In the genomic region with DNA sequence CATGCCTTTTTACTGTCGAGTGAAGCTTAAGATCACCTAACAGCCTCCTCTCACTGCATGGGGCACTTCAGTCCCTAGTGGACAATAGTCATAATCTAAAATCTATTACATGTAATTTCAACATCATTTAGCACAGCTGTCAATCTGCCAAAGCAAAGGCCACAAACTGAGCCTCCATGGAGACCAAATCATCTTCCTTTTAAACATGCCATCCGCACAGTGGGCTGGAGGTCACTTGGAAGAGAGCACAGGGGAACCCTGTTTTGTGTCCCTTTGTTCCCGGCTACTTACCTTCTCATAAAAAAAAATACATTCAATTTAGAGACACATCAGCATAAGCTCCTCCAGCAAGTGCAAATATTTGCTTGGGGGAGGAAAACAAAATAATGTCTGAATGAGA, we compare ENCODE assay signal across 19 cellular contexts.
DNase-seq lines count a peak whose midpoint lies in the region; TF ChIP-seq lines count a peak whose summit lies in the region.
"Had no signal": no experiment of that assay in that cellular context is flagged by ENCODE, and none has a peak within 500 bp of the region (broad histone marks: within the 10 kb centered on the region; RNA-seq: fewer than 3 reads in every experiment).

No MANE protein-coding gene starts in this region.

- TF ChIP-seq CTCF in VCaP (conservative IDR thresholded peaks at IDR 0.05) (peak; percentile 63), type B pancreatic cell (conservative IDR thresholded peaks at IDR 0.05) (peak; percentile 44), vagina (IDR thresholded peaks at IDR 0.05) (no peak), WERI-Rb-1 (IDR thresholded peaks at IDR 0.05; ENCODE audit: low read depth, low read length) (no peak)

- no peaks in the 10 kb centered on the region for H3K36me3 Mint-ChIP-seq in type B pancreatic cell
- H3K36me3 Mint-ChIP-seq: activated naive CD4-positive, alpha-beta T cell treated with anti-CD3 and anti-CD28 coated beads, Interleukin-2, amount 50 U/mL, for 72 hours; CD14-positive monocyte; stimulated activated effector memory CD8-positive, alpha-beta T cell treated with anti-CD3 and anti-CD28 coated beads, Interleukin-12 subunit alpha, Interleukin-12 subunit beta, amount 100 ng/mL, for 72 hours had no signal

- H3K4me1 ChIP-seq in vagina, result no peaks in the 10 kb centered on the region
- H3K4me1 ChIP-seq: tibial nerve had no signal

- H3K27me3 ChIP-seq in vagina, result no peaks in the 10 kb centered on the region
- no peaks in the 10 kb centered on the region for H3K27me3 ChIP-seq in WERI-Rb-1 (ENCODE audit: insufficient read depth, low read depth, severe bottlenecking)
- H3K27me3 ChIP-seq: ovary, tibial nerve had no signal

- no peaks in the 10 kb centered on the region for H3K9me3 Mint-ChIP-seq in type B pancreatic cell
- H3K9me3 Mint-ChIP-seq: activated naive CD4-positive, alpha-beta T cell treated with anti-CD3 and anti-CD28 coated beads, Interleukin-2, amount 50 U/mL, for 72 hours; stimulated activated effector memory CD8-positive, alpha-beta T cell treated with anti-CD3 and anti-CD28 coated beads, Interleukin-12 subunit alpha, Interleukin-12 subunit beta, amount 100 ng/mL, for 72 hours had no signal

- H3K36me3 ChIP-seq in vagina, result no peaks in the 10 kb centered on the region
- no peaks in the 10 kb centered on the region for H3K36me3 ChIP-seq in WERI-Rb-1
- H3K36me3 ChIP-seq: ovary, tibial nerve had no signal

- no peaks in the 10 kb centered on the region for H3K27me3 Mint-ChIP-seq in type B pancreatic cell

- H3K4me1 Mint-ChIP-seq in type B pancreatic cell (ENCODE audit: unreplicated experiment), result peaks cover 7% of the 10 kb centered on the region
- H3K4me1 Mint-ChIP-seq: CD14-positive monocyte; stimulated activated effector memory CD8-positive, alpha-beta T cell treated with anti-CD3 and anti-CD28 coated beads, Interleukin-12 subunit alpha, Interleukin-12 subunit beta, amount 100 ng/mL, for 72 hours had no signal

- TF ChIP-seq POLR2A in vagina (IDR thresholded peaks at IDR 0.05), result no peak

- no peak overlapping the region for H3K27ac Mint-ChIP-seq in type B pancreatic cell
- H3K27ac Mint-ChIP-seq: activated naive CD4-positive, alpha-beta T cell treated with anti-CD3 and anti-CD28 coated beads, Interleukin-2, amount 50 U/mL, for 72 hours; CD14-positive monocyte; stimulated activated effector memory CD8-positive, alpha-beta T cell treated with anti-CD3 and anti-CD28 coated beads, Interleukin-12 subunit alpha, Interleukin-12 subunit beta, amount 100 ng/mL, for 72 hours had no signal

- in situ Hi-C loops in G401 (cut with HindIII; ENCODE audit: low sequenced_read_pairs), result no loop called here

- H3K4me3 Mint-ChIP-seq in type B pancreatic cell, result no peak overlapping the region
- H3K4me3 Mint-ChIP-seq: CD14-positive monocyte; stimulated activated effector memory CD8-positive, alpha-beta T cell treated with anti-CD3 and anti-CD28 coated beads, Interleukin-12 subunit alpha, Interleukin-12 subunit beta, amount 100 ng/mL, for 72 hours had no signal

- no peaks in the 10 kb centered on the region for H3K9me3 ChIP-seq in vagina
- H3K9me3 ChIP-seq in WERI-Rb-1 (ENCODE audit: severe bottlenecking), result no peaks in the 10 kb centered on the region
- H3K9me3 ChIP-seq: ovary, tibial nerve had no signal

- intact Hi-C loops in vagina (cut with DNase I), result no loop called here

- H3K4me3 ChIP-seq in vagina (no peak overlapping the region), WERI-Rb-1 (ENCODE audit: low read depth, low read length) (no peak overlapping the region)
- H3K4me3 ChIP-seq: ovary, skin epidermis, tibial nerve had no signal

- DNase-seq in NCI-H510A treated with DMSO at 0.1 percent for 48 hours (lab: John Stamatoyannopoulos, UW), result peak; percentile 39
- no peak for DNase-seq in NCI-H510A (lab: John Stamatoyannopoulos, UW)
- DNase-seq in NCI-H2196 (lab: John Stamatoyannopoulos, UW; ENCODE audit: unreplicated experiment), result peak; percentile 31
- DNase-seq in type B pancreatic cell (ENCODE audit: extremely low spot score, unreplicated experiment), result no peak
- DNase-seq in vagina (ENCODE audit: extremely low spot score in 2 of 2), result no peak
- DNase-seq in WERI-Rb-1, result no peak
- no peak for DNase-seq in G401 (ENCODE audit: low spot score)
- DNase-seq: activated CD4-positive, alpha-beta T cell treated with anti-CD3 and anti-CD28 coated beads for 48 hours; effector CD4-positive, alpha-beta T cell; HCEC 1CT; hypothalamus; ovary; T-helper 9 cell had no signal

- H3K27ac ChIP-seq in VCaP (peak overlapping the region; percentile 82), vagina (no peak overlapping the region), WERI-Rb-1 (no peak overlapping the region)
- H3K27ac ChIP-seq: ovary, skin epidermis, tibial nerve had no signal

Comparison
In these comparisons a context has a peak if more than half of its experiments do, and no peak if none do; other contexts are left out.
1. DNase-seq: peak in NCI-H510A treated with DMSO at 0.1 percent for 48 hours (single experiment) and NCI-H2196 (single experiment); none in NCI-H510A (single experiment), type B pancreatic cell (single experiment), vagina (0 of 2), WERI-Rb-1 (single experiment) and G401 (single experiment).
2. CTCF ChIP-seq: peak in VCaP (single experiment) and type B pancreatic cell (single experiment); none in vagina (0 of 3) and WERI-Rb-1 (single experiment).